Comparison of ENCODE assay signal across 21 cellular contexts in the genomic region with DNA sequence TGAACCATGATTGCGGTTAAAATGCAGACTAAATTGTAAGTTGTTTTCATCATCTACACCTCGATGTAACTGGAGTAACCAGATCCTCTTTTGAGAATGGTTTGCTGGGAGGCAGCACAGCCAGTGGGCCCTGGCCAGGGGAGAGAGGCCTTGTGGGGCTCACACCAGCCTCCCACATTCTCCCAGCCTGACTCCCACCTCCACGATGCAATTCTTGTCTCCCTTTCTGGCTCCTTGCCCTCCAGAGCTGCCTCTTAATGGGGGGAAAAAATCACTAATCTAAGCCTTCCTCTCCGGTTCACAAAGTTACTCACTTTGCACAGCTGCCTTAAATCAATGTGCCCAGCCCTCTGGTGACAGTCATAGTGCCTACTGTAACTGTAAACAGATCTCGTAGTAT. TPM values are rescaled to one million over a fixed set of nuclear protein-coding genes. Genes with fewer than 3 reads are reported as not detected.
"Had no signal": no experiment of that assay in that cellular context is flagged by ENCODE, and none has a peak within 500 bp of the region (broad histone marks: within the 10 kb centered on the region; RNA-seq: fewer than 3 reads in every experiment).

No MANE protein-coding gene starts in this region.

- FAIRE-seq: keratinocyte had no signal

- H3K4me3 ChIP-seq: left lung, mucosa of descending colon, ovary, spleen, stomach, testis had no signal

- H3K36me3 ChIP-seq: left lung, ovary, spleen, stomach had no signal

- H3K4me1 ChIP-seq: left lung, spleen, stomach had no signal

- DNase-seq: activated CD4-positive, alpha-beta T cell treated with anti-CD3 and anti-CD28 coated beads, Interleukin-2, amount 10 ng/mL, durations not matched to agents 24 days and 14 days; activated CD4-positive, CD25-positive, alpha-beta regulatory T cell; activated CD8-positive, alpha-beta memory T cell treated with anti-CD3 and anti-CD28 coated beads, Interleukin-2, amount 50 U/mL, for 4 hours; activated CD8-positive, alpha-beta T cell treated with anti-CD3 and anti-CD28 coated beads, Interleukin-2, amount 10 ng/mL, durations not matched to agents 7 days and 5 days; activated effector memory CD4-positive, alpha-beta T cell treated with anti-CD3 and anti-CD28 coated beads, Interleukin-2, amount 50 U/mL, for 16 hours; activated T-cell treated with anti-CD3 and anti-CD28 coated beads, Interleukin-2, amount 50 U/mL, for 48 hours; amygdala; cerebellar nuclear complex; dermis blood vessel endothelial cell; effector memory CD8-positive, alpha-beta T cell; left lung; mammary epithelial cell; mucosa of descending colon; naive thymus-derived CD8-positive, alpha-beta T cell; ovary; spleen; stomach; testis had no signal

- H3K27ac ChIP-seq: epithelial cell of prostate, left lung, ovary, spleen, stomach, testis had no signal

- H3K9me3 ChIP-seq: left lung, mucosa of descending colon, ovary, spleen, stomach, testis had no signal

- ATAC-seq: activated CD8-positive, alpha-beta T cell treated with anti-CD3 and anti-CD28 coated beads, Interleukin-2, amount 10 ng/mL, durations not matched to agents 7 days and 5 days; effector memory CD8-positive, alpha-beta T cell; left lung; mucosa of descending colon; naive thymus-derived CD8-positive, alpha-beta T cell; sciatic nerve had no signal

- H3K27me3 ChIP-seq: left lung, ovary, testis had no signal

RNA-seq across cellular contexts. Expression of a gene that starts 17.9 kb away (rescaled TPM):
- total RNA-seq: activated CD4-positive, alpha-beta T cell treated with anti-CD3 and anti-CD28 coated beads, Interleukin-2, amount 10 ng/mL, durations not matched to agents 24 days and 14 days; activated CD8-positive, alpha-beta T cell treated with anti-CD3 and anti-CD28 coated beads, Interleukin-2, amount 10 ng/mL, durations not matched to agents 7 days and 5 days; dermis blood vessel endothelial cell; naive thymus-derived CD8-positive, alpha-beta T cell had no signal
- polyA plus RNA-seq: naive thymus-derived CD8-positive, alpha-beta T cell had no signal
